In genomic region chr7:139679731-139680594, GRCh38 we compare ENCODE assay signal across 1 cellular context.
TF ChIP-seq lines count a peak whose summit lies in the region.

No MANE protein-coding gene starts in this region.

TF ChIP-seq in GM12878, 131 proteins besides CTCF, POLR2A, EP300 and RAD21 (continued from another document):
- TF ChIP-seq USF1 (IDR thresholded peaks at IDR 0.05; ENCODE audit: borderline replicate concordance, extremely low read length, insufficient read depth, low read depth, low read length) (no peak), JUNB (IDR thresholded peaks at IDR 0.05) (no peak)
TF ChIP-seq in GM12878: peak in this region for 0.
